Comparison of ENCODE assay signal across 8 cellular contexts in the genomic region with DNA sequence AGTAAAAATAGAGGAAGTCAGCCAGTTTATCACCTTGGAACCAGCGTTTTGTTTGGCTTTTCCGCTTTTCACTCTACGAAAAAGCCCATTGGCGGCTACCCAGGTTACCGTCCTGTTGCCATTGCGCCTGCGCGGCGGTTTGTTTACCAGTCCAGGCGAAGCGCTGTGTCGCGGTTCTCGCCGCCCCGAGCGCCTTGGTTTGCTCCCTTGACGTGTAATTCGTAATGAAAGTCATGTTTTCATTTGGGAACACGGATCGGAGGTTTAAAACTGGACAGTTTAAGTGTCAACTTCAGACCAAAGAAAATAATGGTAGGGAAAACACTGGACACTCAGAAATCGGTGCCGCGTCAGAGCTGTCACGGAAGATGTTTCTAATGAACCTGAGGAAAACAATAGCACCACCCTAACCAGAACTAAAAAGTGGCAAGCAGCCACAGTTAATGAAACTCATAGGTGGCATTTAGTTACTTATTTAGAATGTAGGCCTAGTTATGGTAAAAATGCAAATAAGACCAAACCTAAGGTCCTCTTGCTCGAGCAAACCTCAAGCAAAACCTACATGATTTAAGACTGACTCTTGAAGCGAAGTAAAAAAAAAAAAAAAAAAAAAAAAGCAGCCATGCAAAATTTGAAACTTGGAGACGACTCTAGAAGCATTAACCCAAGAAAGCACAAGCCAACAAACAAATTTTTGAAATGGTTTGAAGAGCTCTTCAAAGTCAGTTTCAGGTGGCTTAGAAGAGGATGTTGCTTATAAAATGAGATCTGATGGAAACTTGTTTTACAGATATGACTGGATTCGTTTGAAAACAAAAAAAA. TPM values are rescaled to one million over a fixed set of nuclear protein-coding genes. Genes with fewer than 3 reads are reported as not detected.
A peak's percentile ranks its signal among the peaks of the same experiment; 100 is the strongest.
DNase-seq lines count a peak whose midpoint lies in the region; ATAC-seq and TF ChIP-seq lines count a peak whose summit lies in the region.

No MANE protein-coding gene starts in this region.

- H3K27me3 ChIP-seq in rectal smooth muscle tissue (ENCODE audit: control insufficient read depth, insufficient read depth, low read length), result no peaks in the 10 kb centered on the region
- no peaks in the 10 kb centered on the region for H3K27me3 ChIP-seq in aorta (ENCODE audit: control insufficient read depth in 1 of 2, insufficient read depth in 2 of 2, low read length in 1 of 2)

- DNase-seq in NCI-H1417 treated with DMSO at 0.1 percent for 48 hours (lab: John Stamatoyannopoulos, UW), result peak; percentile 82
- DNase-seq in T-helper 2 cell, result peak; percentile 78 to 95 (median 90)
- peak in 57 of 58 donors; percentile 27 to 94 (median 80) for DNase-seq in anterior cingulate cortex (lab: John Stamatoyannopoulos, UW)
- peak; percentile 69 for DNase-seq in hepatic stellate cell (ENCODE audit: low spot score)
- peak; percentile 96 for DNase-seq in aorta

- H3K4me1 ChIP-seq in rectal smooth muscle tissue (ENCODE audit: control insufficient read depth, insufficient read depth, low read length), result no peaks in the 10 kb centered on the region
- no peaks in the 10 kb centered on the region for H3K4me1 ChIP-seq in aorta (ENCODE audit: control insufficient read depth in 1 of 2, insufficient read depth in 2 of 2, low read length in 2 of 2)

- WGBS in aorta, 2 donors, result 0% methylated on average over 29 of the region's 29 CpGs

- TF ChIP-seq POLR2A in GM10847 (IDR thresholded peaks at IDR 0.05; ENCODE audit: extremely low read depth, insufficient read length), result peak; percentile 48

- H3K9ac ChIP-seq in rectal smooth muscle tissue (ENCODE audit: low read length), result peak overlapping the region; percentile 74

- intact Hi-C loops in aorta (cut with DNase I), result loop anchor here (2.0 to 5.0 kb wide), 3 partner anchors 34 to 134 kb away; partner anchors contain the start of gene DUSP16 (in 1 of the 2)

- no peaks in the 10 kb centered on the region for H3K9me3 ChIP-seq in aorta (ENCODE audit: control insufficient read depth, low read length)

- ATAC-seq in HG02759 (IDR thresholded peaks at IDR 0.05; ENCODE audit: unreplicated experiment), result peak; percentile 69
- ATAC-seq in aorta (ENCODE audit: low FRiP score), result peak; percentile 95

- H3K27ac ChIP-seq in rectal smooth muscle tissue (ENCODE audit: low read depth, low read length) (peak overlapping the region; percentile 92), aorta (ENCODE audit: low read depth in 1 of 2, low read length in 2 of 2) (peak overlapping the region; percentile 62 to 69)

- H3K36me3 ChIP-seq in rectal smooth muscle tissue (ENCODE audit: control insufficient read depth, insufficient read depth, low read length) (no peaks in the 10 kb centered on the region), aorta (ENCODE audit: control insufficient read depth in 1 of 2, insufficient read depth in 2 of 2, low read length in 1 of 2) (no peaks in the 10 kb centered on the region)

- peak overlapping the region; percentile 76 for H3K4me3 ChIP-seq in rectal smooth muscle tissue (ENCODE audit: low read length)
- H3K4me3 ChIP-seq in aorta (ENCODE audit: low read length in 2 of 2), result peak overlapping the region; percentile 57 to 96

RNA-seq across cellular contexts. Expression of gene GPR19, which starts 0.8 kb away (rescaled TPM):
- under 1 TPM in 1 of 2 donors, not detected in 1; 0.36 TPM for total RNA-seq in aorta
- under 1 TPM in 1 of 2 donors, not detected in 1; 0.18 TPM for polyA plus RNA-seq in aorta

RNA-seq across cellular contexts. Expression of gene CDKN1B, which starts 20.4 kb away (rescaled TPM):
- 10 to 100 TPM; 40.3 to 56.0 TPM for total RNA-seq in aorta
- polyA plus RNA-seq in aorta, result 10 to 100 TPM; 47.6 to 64.3 TPM

Comparison
In these comparisons a context has a peak if more than half of its experiments do, and no peak if none do; other contexts are left out.
1. Peak in every context shown above with its lines: DNase-seq, ATAC-seq, H3K4me3 ChIP-seq and H3K27ac ChIP-seq.